In the genomic region with DNA sequence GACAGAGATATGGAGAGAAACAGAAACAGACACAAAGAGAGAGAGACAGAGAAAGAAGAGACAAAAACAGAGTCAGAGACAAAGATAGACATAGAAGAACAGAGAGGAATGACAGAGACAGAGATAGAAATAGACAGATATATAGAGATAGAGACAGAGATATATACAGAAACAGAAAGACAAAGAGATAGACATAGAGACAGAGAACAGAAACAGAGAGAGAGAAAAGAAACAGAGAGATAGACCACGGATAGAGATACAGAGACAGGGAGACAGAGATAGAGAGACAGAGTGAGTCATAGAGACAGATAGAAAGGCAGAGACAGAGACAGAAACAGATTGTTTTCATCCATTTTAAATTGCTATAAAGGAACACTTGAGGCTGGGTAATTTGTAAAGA, we compare ENCODE assay signal across 14 cellular contexts. TPM values are rescaled to one million over a fixed set of nuclear protein-coding genes. Genes with fewer than 3 reads are reported as not detected.
DNase-seq lines count a peak whose midpoint lies in the region; ATAC-seq, FAIRE-seq and TF ChIP-seq lines count a peak whose summit lies in the region.
"Had no signal": no experiment of that assay in that cellular context is flagged by ENCODE, and none has a peak within 500 bp of the region (broad histone marks: within the 10 kb centered on the region; RNA-seq: fewer than 3 reads in every experiment).

No MANE protein-coding gene starts in this region.

- intact Hi-C loops in heart right ventricle (cut with DNase I): no loop called here
- intact Hi-C loops in left cardiac atrium (cut with DNase I): no loop called here
- intact Hi-C loops in K562 (cut with micrococcal nuclease): no loop called here

- in situ Hi-C loops in K562 (cut with MboI): no loop called here

- POLR2A ChIA-PET in K562 (lab: Yijun Ruan, JAX): no interaction called here

- TF ChIP-seq EP300 in K562 (IDR thresholded peaks at IDR 0.05; ENCODE audit: low read length) (no peak), upper lobe of left lung (IDR thresholded peaks at IDR 0.05) (no peak)

- no peak for TF ChIP-seq RAD21 in K562 (CRISPR knock-in tag; conservative IDR thresholded peaks at IDR 0.05 in 1 of 2, IDR thresholded peaks at IDR 0.05 in 1 of 2)

- H3K4me2 ChIP-seq in K562 (ENCODE audit: insufficient read depth, low read length): no peak overlapping the region
- H3K4me2 ChIP-seq: KMS-11 had no signal

- H3K4me3 ChIP-seq in heart right ventricle: no peak overlapping the region
- no peak overlapping the region for H3K4me3 ChIP-seq in K562
- H3K4me3 ChIP-seq in upper lobe of left lung: no peak overlapping the region
- H3K4me3 ChIP-seq: SJCRH30 had no signal

- H3K9me1 ChIP-seq in K562 (ENCODE audit: control insufficient read depth, insufficient read depth, low read length): no peaks in the 10 kb centered on the region

- H4K20me1 ChIP-seq in K562 (replicated peaks; ENCODE audit: control insufficient read depth, insufficient read depth, low read length): no peaks in the 10 kb centered on the region

- H3K9me3 Mint-ChIP-seq in stimulated activated naive CD8-positive, alpha-beta T cell treated with anti-CD3 and anti-CD28 coated beads, Interleukin-15, amount 100 ng/mL, for 72 hours: no peaks in the 10 kb centered on the region

- TF ChIP-seq POLR2A in K562 (conservative IDR thresholded peaks at IDR 0.05) (no peak), upper lobe of left lung (IDR thresholded peaks at IDR 0.05) (no peak)

- CTCF ChIA-PET in K562 (lab: Yijun Ruan, JAX; ENCODE audit: low intra/inter-chr PET ratio): no interaction called here

- H3K36me3 ChIP-seq in heart right ventricle (no peaks in the 10 kb centered on the region), K562 (ENCODE audit: control insufficient read depth, insufficient read depth, low read length) (no peaks in the 10 kb centered on the region), upper lobe of left lung (no peaks in the 10 kb centered on the region)
- H3K36me3 ChIP-seq: SJCRH30 had no signal

- TF ChIP-seq CTCF in heart right ventricle (IDR thresholded peaks at IDR 0.05): no peak
- no peak for TF ChIP-seq CTCF in K562 (IDR thresholded peaks at IDR 0.05 in 2 of 3, conservative IDR thresholded peaks at IDR 0.05 in 1 of 3; ENCODE audit: insufficient read depth in 2 of 3, low read depth in 1 of 3, low read length in 3 of 3)
- no peak for TF ChIP-seq CTCF in upper lobe of left lung (IDR thresholded peaks at IDR 0.05)

- H3K27ac ChIP-seq in heart right ventricle (peak overlapping the region in 7 of 10 donors; percentile 21 to 85 (median 66)), K562 (ENCODE audit: extremely low read depth, low read depth, low read length) (no peak overlapping the region), upper lobe of left lung (peak overlapping the region in 3 of 4 donors; percentile 56 to 79 (median 70))
- H3K27ac ChIP-seq: KMS-11, SJCRH30 had no signal

- H3K4me1 Mint-ChIP-seq in stimulated activated naive CD8-positive, alpha-beta T cell treated with anti-CD3 and anti-CD28 coated beads, Interleukin-15, amount 100 ng/mL, for 72 hours: peaks cover 8% of the 10 kb centered on the region

- no peak overlapping the region for H3K9ac ChIP-seq in K562 (ENCODE audit: insufficient read depth in 1 of 2, low read depth in 2 of 2, low read length in 2 of 2)
- H3K9ac ChIP-seq: KMS-11 had no signal

- DNase-seq in heart right ventricle: no peak
- DNase-seq in left cardiac atrium: no peak
- no peak for DNase-seq in K562 (ENCODE audit: extremely low read depth in 1 of 4, low spot score in 3 of 4)
- no peak for DNase-seq in upper lobe of left lung
- DNase-seq in stimulated activated naive CD8-positive, alpha-beta T cell treated with anti-CD3 and anti-CD28 coated beads, Interleukin-15, amount 100 ng/mL, for 72 hours: no peak
- no peak for DNase-seq in activated naive CD4-positive, alpha-beta T cell treated with Interleukin-2 at 50 U/mL for 16 hours
- no peak for DNase-seq in D341Med (ENCODE audit: low spot score)
- DNase-seq: ACHN, caudate nucleus, SJCRH30 had no signal

- H3K27me3 ChIP-seq in heart right ventricle: no peaks in the 10 kb centered on the region
- H3K27me3 ChIP-seq in K562 (ENCODE audit: control insufficient read depth in 2 of 2, insufficient read depth in 2 of 2, low read length in 2 of 2): no peaks in the 10 kb centered on the region
- H3K27me3 ChIP-seq in upper lobe of left lung: no peaks in the 10 kb centered on the region
- H3K27me3 ChIP-seq: SJCRH30 had no signal

- ATAC-seq in heart right ventricle (no peak), left cardiac atrium (no peak), HG02973 (IDR thresholded peaks at IDR 0.05; ENCODE audit: unreplicated experiment) (peak; percentile 39), K562 (no peak), upper lobe of left lung (ENCODE audit: low FRiP score in 2 of 2) (no peak)
- ATAC-seq in stimulated activated naive CD8-positive, alpha-beta T cell treated with anti-CD3 and anti-CD28 coated beads, Interleukin-15, amount 100 ng/mL, for 72 hours: no peak

- H3K4me3 Mint-ChIP-seq in stimulated activated naive CD8-positive, alpha-beta T cell treated with anti-CD3 and anti-CD28 coated beads, Interleukin-15, amount 100 ng/mL, for 72 hours: no peak overlapping the region

- 76 to 79% methylated on average over 1 of the region's 1 CpG for WGBS in heart right ventricle, 2 donors
- WGBS in K562 (ENCODE audit: insufficient coverage, low coverage, missing lambda C conversion rate): 0% methylated on average over 1 of the region's 1 CpG
- 66 to 80% methylated on average over 1 of the region's 1 CpG for WGBS in upper lobe of left lung, 2 donors

- H3K27ac Mint-ChIP-seq in stimulated activated naive CD8-positive, alpha-beta T cell treated with anti-CD3 and anti-CD28 coated beads, Interleukin-15, amount 100 ng/mL, for 72 hours: peak overlapping the region in 1 of 2 donors; percentile 0
- H3K27ac Mint-ChIP-seq: progenitor cell of endocrine pancreas had no signal

- BruUV-seq in K562 (replicated peaks; lab: Mats Ljungman, UMichigan): no TSS peak

- no peaks in the 10 kb centered on the region for H3K79me2 ChIP-seq in K562 (ENCODE audit: control insufficient read depth, insufficient read depth, low read length)

- H3K27me3 Mint-ChIP-seq in stimulated activated naive CD8-positive, alpha-beta T cell treated with anti-CD3 and anti-CD28 coated beads, Interleukin-15, amount 100 ng/mL, for 72 hours: peaks cover 13% of the 10 kb centered on the region
- H3K27me3 Mint-ChIP-seq: progenitor cell of endocrine pancreas had no signal

- H3K9me3 ChIP-seq in heart right ventricle: no peaks in the 10 kb centered on the region
- no peaks in the 10 kb centered on the region for H3K9me3 ChIP-seq in K562 (replicated peaks; ENCODE audit: control insufficient read depth, insufficient read depth, low read depth, low read length)
- no peaks in the 10 kb centered on the region for H3K9me3 ChIP-seq in upper lobe of left lung
- H3K9me3 ChIP-seq: SJCRH30 had no signal

- H3K4me1 ChIP-seq in heart right ventricle (peaks cover 0 to 62% (median 22%) of the 10 kb centered on the region in 9 donors), K562 (replicated peaks in 1 of 2; ENCODE audit: control insufficient read depth in 2 of 2, insufficient read depth in 2 of 2, low read length in 2 of 2) (no peaks in the 10 kb centered on the region), upper lobe of left lung (peaks cover 13 to 35% (median 22%) of the 10 kb centered on the region in 4 donors)
- H3K4me1 ChIP-seq: SJCRH30 had no signal

- peak; percentile 57 for FAIRE-seq in K562 (lab: Jason Lieb, UNC)
- FAIRE-seq: urothelium cell line had no signal

- H2AFZ ChIP-seq in K562 (ENCODE audit: low read depth, low read length): no peak overlapping the region

RNA-seq across cellular contexts. Expression of gene MPEG1, which starts 12.3 kb away (rescaled TPM):
- 10 to 100 TPM in 3 of 10 donors, 1 to 10 TPM in 7; 3.9 to 45.9 (median 7.0) TPM for total RNA-seq in heart right ventricle
- polyA plus RNA-seq in heart right ventricle: 1 to 10 TPM; 2.9 to 3.2 TPM
- 10 to 100 TPM; 16.4 to 38.1 TPM for total RNA-seq in left cardiac atrium
- total RNA-seq in K562 (2011; cell fraction: chromatin; rRNA removed; ENCODE audit: low replicate concordance): not detected in 2 replicates
- not detected in 2 replicates for total RNA-seq in K562 (2011; cell fraction: nucleolus; rRNA removed)
- total RNA-seq in K562 (2011; cell fraction: nucleoplasm; rRNA removed): not detected in 2 replicates
- not detected in 2 replicates for total RNA-seq in K562 (2014; rRNA removed)
- total RNA-seq in K562 (2014; rRNA removed; fragmentation: Illumina TruSeq; extraction: Trizol): not detected in 2 replicates
- total RNA-seq in K562 (2015; rRNA removed; fragmentation: Illumina TruSeq; extraction: Trizol): not detected in 2 replicates
- total RNA-seq in K562 (2021): 0.07 TPM in 2 replicates
- not detected in 2 replicates for polyA plus RNA-seq in K562 (2011; rRNA removed)
- not detected in 2 replicates for polyA plus RNA-seq in K562 (2011; cell fraction: cytosol; rRNA removed)
- not detected in 2 replicates for polyA plus RNA-seq in K562 (2011; cell fraction: nucleus; rRNA removed)
- polyA plus RNA-seq in K562 (2012): not detected in 2 replicates
- not detected in 2 replicates for polyA plus RNA-seq in K562 (2014; fragmentation: Illumina TruSeq; extraction: Trizol)
- polyA plus RNA-seq in K562 (2014; fragmentation: Nextera tagmentation; extraction: Ambion mirVana): not detected
- polyA plus RNA-seq in K562 (2014; rRNA removed): not detected in 2 replicates
- polyA minus RNA-seq in K562 (2011; rRNA and poly(A)+ RNA removed): not detected in 2 replicates
- polyA minus RNA-seq in K562 (2011; cell fraction: cytosol; rRNA and poly(A)+ RNA removed): not detected in 2 replicates
- polyA minus RNA-seq in K562 (2011; cell fraction: nucleus; rRNA and poly(A)+ RNA removed): not detected in 2 replicates
- 10 to 100 TPM in 5 of 6 donors, 1 to 10 TPM in 1; 5.5 to 59.2 (median 25.1) TPM for total RNA-seq in upper lobe of left lung
- total RNA-seq: progenitor cell of endocrine pancreas, SJCRH30 had no signal

RNA-seq across cellular contexts. Expression of gene DTX4, which starts 53.1 kb away (rescaled TPM):
- total RNA-seq in heart right ventricle (1 to 10 TPM in 9 of 10 donors, under 1 TPM in 1; 0.98 to 4.1 (median 2.7) TPM), left cardiac atrium (1 to 10 TPM; 3.6 to 5.0 TPM), K562 (2014; rRNA removed) (0.20 TPM in 1 of 2 replicates, not detected in the other), K562 (2014; rRNA removed; fragmentation: Illumina TruSeq; extraction: Trizol) (0.03 TPM in 1 of 2 replicates, not detected in the other), K562 (2015; rRNA removed; fragmentation: Illumina TruSeq; extraction: Trizol) (0.04 and 0.15 TPM in 2 replicates), K562 (2021) (0.11 and 0.47 TPM in 2 replicates), upper lobe of left lung (10 to 100 TPM; 33.4 to 58.7 (median 48.5) TPM)
- polyA plus RNA-seq in heart right ventricle (1 to 10 TPM in 1 of 2 donors, under 1 TPM in 1; 0.86 to 1.3 TPM), K562 (2011; rRNA removed) (0.07 TPM in 1 of 2 replicates, not detected in the other), K562 (2014; fragmentation: Illumina TruSeq; extraction: Trizol) (0.06 TPM in 2 replicates), K562 (2014; fragmentation: Nextera tagmentation; extraction: Ambion mirVana) (under 1 TPM in 1 of 2 experiments, not detected in 1; 0.03 TPM), K562 (2014; rRNA removed) (0.04 TPM in 1 of 2 replicates, not detected in the other)
- total RNA-seq in K562 (2011; cell fraction: chromatin; rRNA removed; ENCODE audit: low replicate concordance): not detected in 2 replicates
- total RNA-seq in K562 (2011; cell fraction: nucleolus; rRNA removed): not detected in 2 replicates
- 0.15 TPM in 1 of 2 replicates, not detected in the other for total RNA-seq in K562 (2011; cell fraction: nucleoplasm; rRNA removed)
- 0.01 TPM in 2 replicates for polyA plus RNA-seq in K562 (2011; cell fraction: cytosol; rRNA removed)
- 0.04 and 0.08 TPM in 2 replicates for polyA plus RNA-seq in K562 (2011; cell fraction: nucleus; rRNA removed)
- polyA plus RNA-seq in K562 (2012): 0.04 and 0.05 TPM in 2 replicates
- 0.04 TPM in 1 of 2 replicates, not detected in the other for polyA minus RNA-seq in K562 (2011; rRNA and poly(A)+ RNA removed)
- not detected in 2 replicates for polyA minus RNA-seq in K562 (2011; cell fraction: cytosol; rRNA and poly(A)+ RNA removed)
- 0.40 TPM in 1 of 2 replicates, not detected in the other for polyA minus RNA-seq in K562 (2011; cell fraction: nucleus; rRNA and poly(A)+ RNA removed)

Comparison
In these comparisons a context has a peak if more than half of its experiments do, and no peak if none do; other contexts are left out.
1. RNA of gene MPEG1, which starts 12.3 kb away (total RNA-seq): 16.4 to 38.1 TPM in left cardiac atrium, 5.5 to 59.2 TPM in upper lobe of left lung and 3.9 to 45.9 TPM in heart right ventricle; 0.07 TPM in K562; every median in the first group is over 4 times any median in the second.
2. RNA of gene DTX4, which starts 53.1 kb away (total RNA-seq): 33.4 to 58.7 TPM in upper lobe of left lung; 3.6 to 5.0 TPM in left cardiac atrium, 0.98 to 4.1 TPM in heart right ventricle and 0.03 to 0.47 TPM in K562; every median in the first group is over 4 times any median in the second.